ENCODE assay signal across 19 cellular contexts in the genomic region with DNA sequence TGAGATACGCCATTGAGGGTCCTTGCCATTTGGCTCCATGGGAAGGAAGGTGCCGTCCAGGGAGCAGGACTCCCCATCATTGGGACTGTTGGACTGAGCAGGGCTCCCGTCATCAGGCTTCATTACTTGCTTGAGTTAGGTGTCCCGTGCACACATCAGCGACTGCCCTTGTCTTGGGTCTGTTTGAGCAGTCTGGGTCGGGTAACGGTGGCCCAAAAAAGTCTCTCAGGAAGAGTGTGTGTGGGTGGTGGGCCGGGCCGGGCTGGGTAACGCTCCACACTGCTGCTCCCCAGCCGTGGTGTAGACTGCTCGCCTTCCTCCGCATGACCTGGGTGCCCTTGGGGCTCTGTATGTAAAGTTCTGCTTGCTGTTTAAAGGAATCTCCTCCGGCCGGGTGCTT.
"Had no signal": no experiment of that assay in that cellular context is flagged by ENCODE, and none has a peak within 500 bp of the region (broad histone marks: within the 10 kb centered on the region; RNA-seq: fewer than 3 reads in every experiment).

No MANE protein-coding gene starts in this region.

- H3K4me1 Mint-ChIP-seq: activated naive CD4-positive, alpha-beta T cell treated with anti-CD3 and anti-CD28 coated beads, Interleukin-2, amount 10 ng/mL, durations not matched to agents 7 days and 5 days had no signal

- H3K27me3 Mint-ChIP-seq: activated CD4-positive, alpha-beta T cell treated with anti-CD3 and anti-CD28 coated beads, Interleukin-2, amount 10 ng/mL, durations not matched to agents 24 days and 14 days; activated CD8-positive, alpha-beta T cell treated with anti-CD3 and anti-CD28 coated beads for 36 hours; activated naive CD4-positive, alpha-beta T cell treated with anti-CD3 and anti-CD28 coated beads, Interleukin-2, amount 10 ng/mL, durations not matched to agents 7 days and 5 days; naive thymus-derived CD4-positive, alpha-beta T cell; stimulated activated naive CD8-positive, alpha-beta T cell treated with anti-CD3 and anti-CD28 coated beads, Interleukin-15, amount 100 ng/mL, for 72 hours; T-cell had no signal

- H3K9me3 Mint-ChIP-seq: activated CD4-positive, alpha-beta T cell treated with anti-CD3 and anti-CD28 coated beads, Interleukin-2, amount 10 ng/mL, durations not matched to agents 24 days and 14 days; activated CD8-positive, alpha-beta T cell treated with anti-CD3 and anti-CD28 coated beads for 36 hours; activated naive CD4-positive, alpha-beta T cell treated with anti-CD3 and anti-CD28 coated beads, Interleukin-2, amount 10 ng/mL, durations not matched to agents 7 days and 5 days; activated T-cell treated with anti-CD3 and anti-CD28 coated beads, Interleukin-2, amount 50 U/mL, for 4 hours; stimulated activated naive CD8-positive, alpha-beta T cell treated with anti-CD3 and anti-CD28 coated beads, Interleukin-15, amount 100 ng/mL, for 72 hours; T-cell had no signal

- H3K36me3 ChIP-seq: breast epithelium, gastrocnemius medialis, ovary, transverse colon, vagina had no signal

- H3K4me3 ChIP-seq: breast epithelium, gastrocnemius medialis, heart left ventricle, ovary, suprapubic skin, transverse colon, vagina had no signal

- H3K27ac ChIP-seq: breast epithelium, gastrocnemius medialis, heart left ventricle, ovary, suprapubic skin, transverse colon, vagina had no signal

- H3K9me3 ChIP-seq: breast epithelium, gastrocnemius medialis, heart left ventricle, ovary, suprapubic skin, transverse colon, vagina had no signal

- DNase-seq: activated CD4-positive, alpha-beta T cell treated with anti-CD3 and anti-CD28 coated beads, Interleukin-2, amount 10 ng/mL, durations not matched to agents 24 days and 14 days; activated CD8-positive, alpha-beta T cell treated with anti-CD3 and anti-CD28 coated beads for 36 hours; activated effector memory CD4-positive, alpha-beta T cell treated with Interleukin-2 at 50 U/mL for 16 hours; activated naive CD4-positive, alpha-beta T cell treated with anti-CD3 and anti-CD28 coated beads, Interleukin-2, amount 10 ng/mL, durations not matched to agents 7 days and 5 days; activated T-cell treated with anti-CD3 and anti-CD28 coated beads, Interleukin-2, amount 50 U/mL, for 4 hours; effector CD4-positive, alpha-beta T cell; gastrocnemius medialis; mesendoderm; naive thymus-derived CD4-positive, alpha-beta T cell; stimulated activated CD8-positive, alpha-beta memory T cell treated with anti-CD3 and anti-CD28 coated beads, Interleukin-4, amount 100 ng/mL, for 48 hours; stimulated activated naive CD8-positive, alpha-beta T cell treated with anti-CD3 and anti-CD28 coated beads, Interleukin-15, amount 100 ng/mL, for 72 hours; T-cell; transverse colon had no signal

- H3K27me3 ChIP-seq: breast epithelium, gastrocnemius medialis, heart left ventricle, ovary, suprapubic skin, transverse colon, vagina had no signal

- H3K27ac Mint-ChIP-seq: activated CD4-positive, alpha-beta T cell treated with anti-CD3 and anti-CD28 coated beads, Interleukin-2, amount 10 ng/mL, durations not matched to agents 24 days and 14 days; activated CD8-positive, alpha-beta T cell treated with anti-CD3 and anti-CD28 coated beads for 36 hours; activated naive CD4-positive, alpha-beta T cell treated with anti-CD3 and anti-CD28 coated beads, Interleukin-2, amount 10 ng/mL, durations not matched to agents 7 days and 5 days; T-cell had no signal

- H3K4me3 Mint-ChIP-seq: activated CD4-positive, alpha-beta T cell treated with anti-CD3 and anti-CD28 coated beads, Interleukin-2, amount 10 ng/mL, durations not matched to agents 24 days and 14 days; activated CD8-positive, alpha-beta T cell treated with anti-CD3 and anti-CD28 coated beads for 36 hours; activated naive CD4-positive, alpha-beta T cell treated with anti-CD3 and anti-CD28 coated beads, Interleukin-2, amount 10 ng/mL, durations not matched to agents 7 days and 5 days; activated T-cell treated with anti-CD3 and anti-CD28 coated beads, Interleukin-2, amount 50 U/mL, for 4 hours; naive thymus-derived CD4-positive, alpha-beta T cell; stimulated activated naive CD8-positive, alpha-beta T cell treated with anti-CD3 and anti-CD28 coated beads, Interleukin-15, amount 100 ng/mL, for 72 hours; T-cell had no signal

- H3K4me1 ChIP-seq: breast epithelium, gastrocnemius medialis, heart left ventricle, suprapubic skin, transverse colon, vagina had no signal

- ATAC-seq: activated CD8-positive, alpha-beta T cell treated with anti-CD3 and anti-CD28 coated beads for 36 hours; activated T-cell treated with anti-CD3 and anti-CD28 coated beads, Interleukin-2, amount 50 U/mL, for 4 hours; esophagus mucosa; gastrocnemius medialis; heart left ventricle; naive thymus-derived CD4-positive, alpha-beta T cell; stimulated activated naive CD8-positive, alpha-beta T cell treated with anti-CD3 and anti-CD28 coated beads, Interleukin-15, amount 100 ng/mL, for 72 hours; T-cell had no signal
